In the genomic region with DNA sequence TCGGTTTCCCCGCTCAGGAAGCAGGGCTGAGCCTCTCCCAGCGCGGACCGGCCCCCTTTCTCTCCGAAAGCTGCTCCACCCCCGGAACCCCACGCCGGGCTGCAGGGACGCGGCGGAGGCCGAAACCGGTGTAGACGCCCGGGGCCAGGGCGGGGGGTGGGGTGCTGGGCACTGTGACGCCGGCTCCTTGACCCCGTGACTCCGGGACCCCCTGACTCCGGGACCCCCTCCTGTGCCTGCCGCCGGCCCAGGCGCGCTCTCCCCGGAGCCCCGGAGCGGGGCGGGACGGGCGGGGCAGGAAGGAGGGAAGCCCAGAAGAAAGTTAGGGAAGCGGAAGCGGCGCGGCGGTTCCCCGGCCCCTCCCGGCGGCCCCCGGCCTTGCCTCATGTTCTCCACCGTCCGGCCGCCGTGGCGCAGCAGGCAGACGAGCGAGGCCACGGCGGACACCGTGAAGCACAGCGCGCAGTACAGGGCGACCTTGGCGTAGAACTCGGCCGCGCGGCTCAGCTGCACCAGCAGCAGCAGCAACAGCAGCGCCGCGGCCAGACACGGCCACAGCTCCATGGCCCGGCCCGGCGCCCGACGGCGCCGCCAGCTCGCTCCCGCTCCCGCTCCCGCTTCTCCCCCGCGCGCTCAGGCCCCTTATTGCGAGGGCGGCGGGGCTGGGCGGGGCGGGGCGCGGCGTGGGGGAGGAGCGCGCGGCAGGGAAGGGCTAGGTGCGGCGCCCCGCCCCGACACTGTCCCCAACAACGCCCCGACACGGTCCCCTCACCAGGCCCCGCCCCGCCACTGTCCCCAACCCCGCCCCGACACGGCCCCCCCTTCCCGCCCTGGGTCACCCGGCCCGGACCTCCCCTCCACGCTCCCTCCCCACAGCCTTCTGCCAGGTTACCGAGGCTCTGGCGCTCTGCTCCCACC, we compare ENCODE assay signal across 1 cellular context.
TF ChIP-seq lines count a peak whose summit lies in the region.

Gene AGPAT2 (minus strand): TSS at position 664 of the 918 bp plus-strand sequence. CDS start 100 bp downstream, at position 564.

TF ChIP-seq in HepG2, 621 proteins besides CTCF, POLR2A, EP300 and RAD21 (continued from another document):
- peak; percentile 43; the same call in 1 of the 2 replicates for TF ChIP-seq ATF7-NPFF (CRISPR knock-in tag; IDR thresholded peaks at IDR 0.05; ENCODE audit: low read depth)
- peak; percentile 81; the same call in 1 of the 2 replicates for TF ChIP-seq ZNF777 (CRISPR knock-in tag; IDR thresholded peaks at IDR 0.05)
- peak; percentile 18; the same call in 1 of the 2 replicates for TF ChIP-seq KDM5B (CRISPR knock-in tag; IDR thresholded peaks at IDR 0.05; ENCODE audit: borderline replicate concordance)
- peak; percentile 36; the same call in 1 of the 2 replicates for TF ChIP-seq ZNF768 (CRISPR knock-in tag; IDR thresholded peaks at IDR 0.05)
- TF ChIP-seq ZBTB7B (CRISPR knock-in tag; IDR thresholded peaks at IDR 0.05): 0 out of 2 replicates have a peak, but pooled peaks have one; percentile 25
- TF ChIP-seq, protein P1, sequence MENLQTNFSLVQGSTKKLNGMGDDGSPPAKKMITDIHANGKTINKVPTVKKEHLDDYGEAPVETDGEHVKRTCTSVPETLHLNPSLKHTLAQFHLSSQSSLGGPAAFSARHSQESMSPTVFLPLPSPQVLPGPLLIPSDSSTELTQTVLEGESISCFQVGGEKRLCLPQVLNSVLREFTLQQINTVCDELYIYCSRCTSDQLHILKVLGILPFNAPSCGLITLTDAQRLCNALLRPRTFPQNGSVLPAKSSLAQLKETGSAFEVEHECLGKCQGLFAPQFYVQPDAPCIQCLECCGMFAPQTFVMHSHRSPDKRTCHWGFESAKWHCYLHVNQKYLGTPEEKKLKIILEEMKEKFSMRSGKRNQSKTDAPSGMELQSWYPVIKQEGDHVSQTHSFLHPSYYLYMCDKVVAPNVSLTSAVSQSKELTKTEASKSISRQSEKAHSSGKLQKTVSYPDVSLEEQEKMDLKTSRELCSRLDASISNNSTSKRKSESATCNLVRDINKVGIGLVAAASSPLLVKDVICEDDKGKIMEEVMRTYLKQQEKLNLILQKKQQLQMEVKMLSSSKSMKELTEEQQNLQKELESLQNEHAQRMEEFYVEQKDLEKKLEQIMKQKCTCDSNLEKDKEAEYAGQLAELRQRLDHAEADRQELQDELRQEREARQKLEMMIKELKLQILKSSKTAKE (CRISPR knock-in tag; IDR thresholded peaks at IDR 0.05; ENCODE audit: borderline replicate concordance): 0 out of 2 replicates have a peak, but pooled peaks have one; percentile 8
- TF ChIP-seq BCL6 (CRISPR knock-in tag; IDR thresholded peaks at IDR 0.05): peak; percentile 67
- TF ChIP-seq ZNF607 (CRISPR knock-in tag; IDR thresholded peaks at IDR 0.05; ENCODE audit: borderline replicate concordance): 0 out of 2 replicates have a peak, but pooled peaks have one; percentile 36
- 0 out of 2 replicates have a peak, but pooled peaks have one; percentile 57 for TF ChIP-seq ZSCAN29 (CRISPR knock-in tag; conservative IDR thresholded peaks at IDR 0.05)
- 0 out of 2 replicates have a peak, but pooled peaks have one; percentile 29 for TF ChIP-seq SPEN (CRISPR knock-in tag; IDR thresholded peaks at IDR 0.05; ENCODE audit: low read depth)
- no peak for TF ChIP-seq PLRG1 (conservative IDR thresholded peaks at IDR 0.05)
- no peak for TF ChIP-seq LCORL (IDR thresholded peaks at IDR 0.05)
- TF ChIP-seq LCORL (CRISPR knock-in tag; IDR thresholded peaks at IDR 0.05): 0 out of 2 replicates have a peak, but pooled peaks have one; percentile 36
- TF ChIP-seq, protein P2, sequence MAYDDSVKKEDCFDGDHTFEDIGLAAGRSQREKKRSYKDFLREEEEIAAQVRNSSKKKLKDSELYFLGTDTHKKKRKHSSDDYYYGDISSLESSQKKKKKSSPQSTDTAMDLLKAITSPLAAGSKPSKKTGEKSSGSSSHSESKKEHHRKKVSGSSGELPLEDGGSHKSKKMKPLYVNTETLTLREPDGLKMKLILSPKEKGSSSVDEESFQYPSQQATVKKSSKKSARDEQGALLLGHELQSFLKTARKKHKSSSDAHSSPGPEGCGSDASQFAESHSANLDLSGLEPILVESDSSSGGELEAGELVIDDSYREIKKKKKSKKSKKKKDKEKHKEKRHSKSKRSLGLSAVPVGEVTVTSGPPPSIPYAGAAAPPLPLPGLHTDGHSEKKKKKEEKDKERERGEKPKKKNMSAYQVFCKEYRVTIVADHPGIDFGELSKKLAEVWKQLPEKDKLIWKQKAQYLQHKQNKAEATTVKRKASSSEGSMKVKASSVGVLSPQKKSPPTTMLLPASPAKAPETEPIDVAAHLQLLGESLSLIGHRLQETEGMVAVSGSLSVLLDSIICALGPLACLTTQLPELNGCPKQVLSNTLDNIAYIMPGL (CRISPR knock-in tag; IDR thresholded peaks at IDR 0.05; ENCODE audit: borderline replicate concordance in 1 of 2, low read depth in 1 of 2): 0 out of 4 replicates have a peak, but pooled peaks of 1 of the 2 experiments have one; percentile 17
- TF ChIP-seq ZNF501 (CRISPR knock-in tag; IDR thresholded peaks at IDR 0.05): 0 out of 2 replicates have a peak, but pooled peaks have one; percentile 20
- no peak for TF ChIP-seq CREBL2 (CRISPR knock-in tag; IDR thresholded peaks at IDR 0.05; ENCODE audit: borderline replicate concordance)
- TF ChIP-seq MYNN (CRISPR knock-in tag; IDR thresholded peaks at IDR 0.05; ENCODE audit: low read depth): no peak
- TF ChIP-seq, protein P3, sequence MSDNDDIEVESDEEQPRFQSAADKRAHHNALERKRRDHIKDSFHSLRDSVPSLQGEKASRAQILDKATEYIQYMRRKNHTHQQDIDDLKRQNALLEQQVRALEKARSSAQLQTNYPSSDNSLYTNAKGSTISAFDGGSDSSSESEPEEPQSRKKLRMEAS (IDR thresholded peaks at IDR 0.05): peak; percentile 51
- TF ChIP-seq HNRNPLL (IDR thresholded peaks at IDR 0.05; ENCODE audit: low read depth, low read length, poor library complexity, severe bottlenecking): peak; percentile 26
- TF ChIP-seq, protein P4, sequence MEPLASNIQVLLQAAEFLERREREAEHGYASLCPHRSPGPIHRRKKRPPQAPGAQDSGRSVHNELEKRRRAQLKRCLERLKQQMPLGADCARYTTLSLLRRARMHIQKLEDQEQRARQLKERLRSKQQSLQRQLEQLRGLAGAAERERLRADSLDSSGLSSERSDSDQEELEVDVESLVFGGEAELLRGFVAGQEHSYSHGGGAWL (CRISPR knock-in tag; IDR thresholded peaks at IDR 0.05): 0 out of 2 replicates have a peak, but pooled peaks have one; percentile 35
- no peak for TF ChIP-seq ZFP36L2 (CRISPR knock-in tag; IDR thresholded peaks at IDR 0.05)
- TF ChIP-seq ZBTB20 (CRISPR knock-in tag; IDR thresholded peaks at IDR 0.05; ENCODE audit: borderline replicate concordance, low read depth): no peak
- TF ChIP-seq CHCHD3 (CRISPR knock-in tag; IDR thresholded peaks at IDR 0.05): peak; percentile 32; the same call in 1 of the 2 replicates
- 0 out of 2 replicates have a peak, but pooled peaks have one; percentile 20 for TF ChIP-seq TGIF2 (CRISPR knock-in tag; IDR thresholded peaks at IDR 0.05)
- TF ChIP-seq, protein P5, sequence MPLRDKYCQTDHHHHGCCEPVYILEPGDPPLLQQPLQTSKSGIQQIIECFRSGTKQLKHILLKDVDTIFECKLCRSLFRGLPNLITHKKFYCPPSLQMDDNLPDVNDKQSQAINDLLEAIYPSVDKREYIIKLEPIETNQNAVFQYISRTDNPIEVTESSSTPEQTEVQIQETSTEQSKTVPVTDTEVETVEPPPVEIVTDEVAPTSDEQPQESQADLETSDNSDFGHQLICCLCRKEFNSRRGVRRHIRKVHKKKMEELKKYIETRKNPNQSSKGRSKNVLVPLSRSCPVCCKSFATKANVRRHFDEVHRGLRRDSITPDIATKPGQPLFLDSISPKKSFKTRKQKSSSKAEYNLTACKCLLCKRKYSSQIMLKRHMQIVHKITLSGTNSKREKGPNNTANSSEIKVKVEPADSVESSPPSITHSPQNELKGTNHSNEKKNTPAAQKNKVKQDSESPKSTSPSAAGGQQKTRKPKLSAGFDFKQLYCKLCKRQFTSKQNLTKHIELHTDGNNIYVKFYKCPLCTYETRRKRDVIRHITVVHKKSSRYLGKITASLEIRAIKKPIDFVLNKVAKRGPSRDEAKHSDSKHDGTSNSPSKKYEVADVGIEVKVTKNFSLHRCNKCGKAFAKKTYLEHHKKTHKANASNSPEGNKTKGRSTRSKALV (CRISPR knock-in tag; IDR thresholded peaks at IDR 0.05): peak; percentile 74
- peak; percentile 32; the same call in 1 of the 2 replicates for TF ChIP-seq ZFY (CRISPR knock-in tag; IDR thresholded peaks at IDR 0.05)
- peak; percentile 51 for TF ChIP-seq PATZ1 (CRISPR knock-in tag; IDR thresholded peaks at IDR 0.05)
- peak; percentile 52 for TF ChIP-seq ZFX (CRISPR knock-in tag; IDR thresholded peaks at IDR 0.05; ENCODE audit: low read depth)
- TF ChIP-seq, protein P6, sequence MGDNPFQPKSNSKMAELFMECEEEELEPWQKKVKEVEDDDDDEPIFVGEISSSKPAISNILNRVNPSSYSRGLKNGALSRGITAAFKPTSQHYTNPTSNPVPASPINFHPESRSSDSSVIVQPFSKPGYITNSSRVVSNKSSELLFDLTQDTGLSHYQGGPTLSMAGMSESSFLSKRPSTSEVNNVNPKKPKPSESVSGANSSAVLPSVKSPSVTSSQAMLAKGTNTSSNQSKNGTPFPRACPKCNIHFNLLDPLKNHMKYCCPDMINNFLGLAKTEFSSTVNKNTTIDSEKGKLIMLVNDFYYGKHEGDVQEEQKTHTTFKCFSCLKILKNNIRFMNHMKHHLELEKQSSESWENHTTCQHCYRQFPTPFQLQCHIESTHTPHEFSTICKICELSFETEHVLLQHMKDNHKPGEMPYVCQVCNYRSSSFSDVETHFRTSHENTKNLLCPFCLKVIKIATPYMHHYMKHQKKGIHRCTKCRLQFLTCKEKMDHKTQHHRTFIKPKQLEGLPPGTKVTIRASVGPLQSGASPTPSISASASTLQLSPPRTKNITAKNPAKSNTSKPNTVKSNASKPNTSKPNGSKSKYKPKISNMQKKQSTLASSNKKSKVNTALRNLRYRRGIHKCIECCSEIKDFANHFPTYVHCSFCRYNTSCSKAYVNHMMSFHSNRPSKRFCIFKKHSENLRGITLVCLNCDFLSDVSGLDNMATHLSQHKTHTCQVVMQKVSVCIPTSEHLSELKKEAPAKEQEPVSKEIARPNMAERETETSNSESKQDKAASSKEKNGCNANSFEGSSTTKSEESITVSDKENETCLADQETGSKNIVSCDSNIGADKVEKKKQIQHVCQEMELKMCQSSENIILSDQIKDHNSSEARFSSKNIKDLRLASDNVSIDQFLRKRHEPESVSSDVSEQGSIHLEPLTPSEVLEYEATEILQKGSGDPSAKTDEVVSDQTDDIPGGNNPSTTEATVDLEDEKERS (CRISPR knock-in tag; IDR thresholded peaks at IDR 0.05): no peak
- peak; percentile 75 for TF ChIP-seq ZNF687 (CRISPR knock-in tag; IDR thresholded peaks at IDR 0.05)
- TF ChIP-seq, protein P7, sequence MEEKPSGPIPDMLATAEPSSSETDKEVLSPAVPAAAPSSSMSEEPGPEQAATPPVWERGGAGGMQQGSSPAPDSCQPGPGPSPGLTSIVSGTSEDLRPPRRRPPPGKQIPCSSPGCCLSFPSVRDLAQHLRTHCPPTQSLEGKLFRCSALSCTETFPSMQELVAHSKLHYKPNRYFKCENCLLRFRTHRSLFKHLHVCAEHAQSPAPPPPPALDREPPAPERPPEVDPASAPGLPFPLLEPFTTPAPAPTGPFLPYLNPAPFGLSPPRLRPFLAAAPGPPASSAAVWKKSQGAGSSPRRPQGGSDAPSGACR (CRISPR knock-in tag; IDR thresholded peaks at IDR 0.05): no peak
- peak; percentile 34; the same call in 1 of the 2 replicates for TF ChIP-seq KDM2A (CRISPR knock-in tag; IDR thresholded peaks at IDR 0.05; ENCODE audit: borderline replicate concordance, low read depth)
- 0 out of 2 replicates have a peak, but pooled peaks have one; percentile 44 for TF ChIP-seq ARNT2 (CRISPR knock-in tag; IDR thresholded peaks at IDR 0.05; ENCODE audit: low read depth)
